In genomic region chr20:59178983-59179595, GRCh38 we compare ENCODE assay signal across 17 cellular contexts. TPM values are rescaled to one million over a fixed set of nuclear protein-coding genes. Genes with fewer than 3 reads are reported as not detected.
DNase-seq lines count a peak whose midpoint lies in the region; ATAC-seq and TF ChIP-seq lines count a peak whose summit lies in the region.
"Had no signal": no experiment of that assay in that cellular context is flagged by ENCODE, and none has a peak within 500 bp of the region (broad histone marks: within the 10 kb centered on the region; RNA-seq: fewer than 3 reads in every experiment).

No MANE protein-coding gene starts in this region.

- H3K9me3 Mint-ChIP-seq in activated naive CD4-positive, alpha-beta T cell treated with anti-CD3 and anti-CD28 coated beads, Interleukin-2, amount 50 U/mL, for 24 hours = no peaks in the 10 kb centered on the region
- H3K9me3 Mint-ChIP-seq in activated T-helper 17 cell treated with anti-CD3 and anti-CD28 coated beads, Interleukin-2, amount 50 U/mL, for 72 hours = no peaks in the 10 kb centered on the region
- H3K9me3 Mint-ChIP-seq in stimulated activated naive CD8-positive, alpha-beta T cell treated with anti-CD3 and anti-CD28 coated beads, Interleukin-15, amount 100 ng/mL, for 72 hours = peaks cover 0 to 6% of the 10 kb centered on the region in 2 donors
- H3K9me3 Mint-ChIP-seq: naive B cell had no signal

- no peak for ATAC-seq in activated T-helper 17 cell treated with anti-CD3 and anti-CD28 coated beads, Interleukin-2, amount 50 U/mL, for 72 hours (replicated peaks)
- no peak for ATAC-seq in stimulated activated naive CD8-positive, alpha-beta T cell treated with anti-CD3 and anti-CD28 coated beads, Interleukin-15, amount 100 ng/mL, for 72 hours
- no peak for ATAC-seq in GM19035 (IDR thresholded peaks at IDR 0.05; ENCODE audit: unreplicated experiment)
- ATAC-seq in HG03039 (IDR thresholded peaks at IDR 0.05; ENCODE audit: unreplicated experiment) = no peak
- ATAC-seq: gastroesophageal sphincter had no signal

- H3K27me3 ChIP-seq in right atrium auricular region = no peaks in the 10 kb centered on the region

- peak overlapping the region; percentile 77 for H3K4me3 Mint-ChIP-seq in activated naive CD4-positive, alpha-beta T cell treated with anti-CD3 and anti-CD28 coated beads, Interleukin-2, amount 50 U/mL, for 24 hours
- H3K4me3 Mint-ChIP-seq in activated T-helper 17 cell treated with anti-CD3 and anti-CD28 coated beads, Interleukin-2, amount 50 U/mL, for 72 hours = peak overlapping the region; percentile 20
- peak overlapping the region in 1 of 2 donors; percentile 63 for H3K4me3 Mint-ChIP-seq in stimulated activated naive CD8-positive, alpha-beta T cell treated with anti-CD3 and anti-CD28 coated beads, Interleukin-15, amount 100 ng/mL, for 72 hours

- peaks cover 15% of the 10 kb centered on the region for H3K36me3 Mint-ChIP-seq in activated naive CD4-positive, alpha-beta T cell treated with anti-CD3 and anti-CD28 coated beads, Interleukin-2, amount 50 U/mL, for 24 hours
- peaks cover 50% of the 10 kb centered on the region for H3K36me3 Mint-ChIP-seq in activated T-helper 17 cell treated with anti-CD3 and anti-CD28 coated beads, Interleukin-2, amount 50 U/mL, for 72 hours (ENCODE audit: low read depth)

- H3K27me3 Mint-ChIP-seq in activated naive CD4-positive, alpha-beta T cell treated with anti-CD3 and anti-CD28 coated beads, Interleukin-2, amount 50 U/mL, for 24 hours = no peaks in the 10 kb centered on the region
- H3K27me3 Mint-ChIP-seq in activated T-helper 17 cell treated with anti-CD3 and anti-CD28 coated beads, Interleukin-2, amount 50 U/mL, for 72 hours = no peaks in the 10 kb centered on the region
- H3K27me3 Mint-ChIP-seq in stimulated activated naive CD8-positive, alpha-beta T cell treated with anti-CD3 and anti-CD28 coated beads, Interleukin-15, amount 100 ng/mL, for 72 hours = no peaks in the 10 kb centered on the region
- H3K27me3 Mint-ChIP-seq: naive B cell had no signal

- no peak overlapping the region for H3K4me3 ChIP-seq in right atrium auricular region
- H3K4me3 ChIP-seq: coronary artery, gastroesophageal sphincter had no signal

- no peaks in the 10 kb centered on the region for H3K36me3 ChIP-seq in right atrium auricular region
- H3K36me3 ChIP-seq: gastroesophageal sphincter had no signal

- H3K27ac Mint-ChIP-seq in activated naive CD4-positive, alpha-beta T cell treated with anti-CD3 and anti-CD28 coated beads, Interleukin-2, amount 50 U/mL, for 24 hours = peak overlapping the region; percentile 86
- H3K27ac Mint-ChIP-seq in activated T-helper 17 cell treated with anti-CD3 and anti-CD28 coated beads, Interleukin-2, amount 50 U/mL, for 72 hours = peak overlapping the region; percentile 91
- H3K27ac Mint-ChIP-seq in stimulated activated naive CD8-positive, alpha-beta T cell treated with anti-CD3 and anti-CD28 coated beads, Interleukin-15, amount 100 ng/mL, for 72 hours = peak overlapping the region; percentile 92 to 96

- no peak for DNase-seq in activated naive CD4-positive, alpha-beta T cell (lab: John Stamatoyannopoulos, UW)
- DNase-seq in right atrium auricular region (ENCODE audit: low spot score) (peak; percentile 51), HCEC 1CT (no peak)
- no peak for DNase-seq in stimulated activated naive CD8-positive, alpha-beta T cell treated with anti-CD3 and anti-CD28 coated beads, Interleukin-15, amount 100 ng/mL, for 72 hours
- DNase-seq: Calu3, GDM1, naive B cell, NCI-H1105, NCI-H82 had no signal

- H3K4me1 ChIP-seq in right atrium auricular region = peaks cover 0 to 6% of the 10 kb centered on the region in 2 donors
- H3K4me1 ChIP-seq: gastroesophageal sphincter had no signal

- H3K27ac ChIP-seq in right atrium auricular region = peak overlapping the region in 1 of 2 donors; percentile 29
- H3K27ac ChIP-seq: gastroesophageal sphincter, VCaP had no signal

- no peak for TF ChIP-seq CTCF in right atrium auricular region (IDR thresholded peaks at IDR 0.05)

- peaks cover 96% of the 10 kb centered on the region for H3K4me1 Mint-ChIP-seq in activated naive CD4-positive, alpha-beta T cell treated with anti-CD3 and anti-CD28 coated beads, Interleukin-2, amount 50 U/mL, for 24 hours
- H3K4me1 Mint-ChIP-seq in activated T-helper 17 cell treated with anti-CD3 and anti-CD28 coated beads, Interleukin-2, amount 50 U/mL, for 72 hours = peaks cover 66% of the 10 kb centered on the region
- peaks cover 88% of the 10 kb centered on the region for H3K4me1 Mint-ChIP-seq in stimulated activated naive CD8-positive, alpha-beta T cell treated with anti-CD3 and anti-CD28 coated beads, Interleukin-15, amount 100 ng/mL, for 72 hours

- no peaks in the 10 kb centered on the region for H3K9me3 ChIP-seq in right atrium auricular region

RNA-seq across cellular contexts. Expression of gene ZNF831, which starts 15.5 kb away (rescaled TPM):
- total RNA-seq in activated T-helper 17 cell treated with anti-CD3 and anti-CD28 coated beads, Interleukin-2, amount 50 U/mL, for 72 hours = 10 to 100 TPM; 13.5 to 17.8 TPM
- under 1 TPM; 0.19 to 0.47 TPM for total RNA-seq in right atrium auricular region
- total RNA-seq: Calu3, epithelial cell of proximal tubule had no signal

Comparison
In these comparisons a context has a peak if more than half of its experiments do, and no peak if none do; other contexts are left out.
1. RNA of gene ZNF831, which starts 15.5 kb away (total RNA-seq): 13.5 to 17.8 TPM in activated T-helper 17 cell treated with anti-CD3 and anti-CD28 coated beads, Interleukin-2, amount 50 U/mL, for 72 hours; 0.19 to 0.47 TPM in right atrium auricular region; every median in the first group is over 4 times any median in the second.
2. Peak in every context shown above with its lines, with median percentiles within 50 percentile points of each other: H3K27ac Mint-ChIP-seq.